ENCODE assay signal across 24 cellular contexts in genomic region chr3:11349466-11349865, GRCh38.
"Had no signal": no experiment of that assay in that cellular context is flagged by ENCODE, and none has a peak within 500 bp of the region (broad histone marks: within the 10 kb centered on the region; RNA-seq: fewer than 3 reads in every experiment).

No MANE protein-coding gene starts in this region.

- H3K27ac ChIP-seq: gastrocnemius medialis, parathyroid adenoma, right lobe of liver, transverse colon, uterus had no signal

- ATAC-seq: activated naive CD8-positive, alpha-beta T cell treated with anti-CD3 and anti-CD28 coated beads, Interleukin-2, amount 50 U/mL, for 24 hours; gastrocnemius medialis; left ventricle myocardium superior; naive thymus-derived CD8-positive, alpha-beta T cell; right lobe of liver; stimulated activated memory B cell treated with anti-CD40 and anti-IgM and Interleukin-4, amounts not matched to agents 10 μg/mL and 1 μg/mL and 100 μg/mL, for 72 hours; T-helper 17 cell had no signal

- H3K4me3 ChIP-seq: gastrocnemius medialis, right lobe of liver, transverse colon, uterus had no signal

- H3K4me3 Mint-ChIP-seq: activated CD4-positive, alpha-beta memory T cell treated with anti-CD3 and anti-CD28 coated beads for 36 hours; activated naive CD8-positive, alpha-beta T cell treated with anti-CD3 and anti-CD28 coated beads, Interleukin-2, amount 50 U/mL, for 24 hours; activated T-cell treated with anti-CD3 and anti-CD28 coated beads, Interleukin-2, amount 50 U/mL, for 72 hours; brain; mesothelial cell of epicardium; naive thymus-derived CD8-positive, alpha-beta T cell; stimulated activated memory B cell treated with anti-CD40 and anti-IgM and Interleukin-4, amounts not matched to agents 10 μg/mL and 1 μg/mL and 100 μg/mL, for 72 hours; T-helper 17 cell had no signal

- H3K9me3 Mint-ChIP-seq: activated naive CD8-positive, alpha-beta T cell treated with anti-CD3 and anti-CD28 coated beads, Interleukin-2, amount 50 U/mL, for 24 hours; activated T-cell treated with anti-CD3 and anti-CD28 coated beads, Interleukin-2, amount 50 U/mL, for 72 hours; naive thymus-derived CD8-positive, alpha-beta T cell had no signal

- H2AFZ ChIP-seq: parathyroid adenoma had no signal

- H3K27ac Mint-ChIP-seq: activated CD4-positive, alpha-beta memory T cell treated with anti-CD3 and anti-CD28 coated beads for 36 hours; activated naive CD8-positive, alpha-beta T cell treated with anti-CD3 and anti-CD28 coated beads, Interleukin-2, amount 50 U/mL, for 24 hours; activated T-cell treated with anti-CD3 and anti-CD28 coated beads, Interleukin-2, amount 50 U/mL, for 72 hours; brain; mesothelial cell of epicardium; naive thymus-derived CD8-positive, alpha-beta T cell; stimulated activated memory B cell treated with anti-CD40 and anti-IgM and Interleukin-4, amounts not matched to agents 10 μg/mL and 1 μg/mL and 100 μg/mL, for 72 hours; T-helper 17 cell had no signal

- H3K79me2 ChIP-seq: parathyroid adenoma had no signal

- H3K9me3 ChIP-seq: gastrocnemius medialis, right lobe of liver, transverse colon, uterus had no signal

- H3K4me1 Mint-ChIP-seq: brain; mesothelial cell of epicardium; naive thymus-derived CD8-positive, alpha-beta T cell; stimulated activated memory B cell treated with anti-CD40 and anti-IgM and Interleukin-4, amounts not matched to agents 10 μg/mL and 1 μg/mL and 100 μg/mL, for 72 hours; T-helper 17 cell had no signal

- H3K36me3 ChIP-seq: uterus had no signal

- H3K27me3 Mint-ChIP-seq: activated CD4-positive, alpha-beta memory T cell treated with anti-CD3 and anti-CD28 coated beads for 36 hours; activated naive CD8-positive, alpha-beta T cell treated with anti-CD3 and anti-CD28 coated beads, Interleukin-2, amount 50 U/mL, for 24 hours; naive thymus-derived CD8-positive, alpha-beta T cell; stimulated activated memory B cell treated with anti-CD40 and anti-IgM and Interleukin-4, amounts not matched to agents 10 μg/mL and 1 μg/mL and 100 μg/mL, for 72 hours; T-helper 17 cell had no signal

- DNase-seq: activated CD4-positive, alpha-beta memory T cell treated with anti-CD3 and anti-CD28 coated beads for 36 hours; activated CD4-positive, alpha-beta T cell treated with anti-CD3 and anti-CD28 coated beads for 48 hours; activated CD4-positive, CD25-positive, alpha-beta regulatory T cell; activated effector memory CD4-positive, alpha-beta T cell treated with anti-CD3 and anti-CD28 coated beads, Interleukin-2, amount 50 U/mL, for 16 hours; activated naive CD4-positive, alpha-beta T cell treated with anti-CD3 and anti-CD28 coated beads, Interleukin-2, amount 50 U/mL, for 16 hours; activated naive CD8-positive, alpha-beta T cell treated with anti-CD3 and anti-CD28 coated beads, Interleukin-2, amount 50 U/mL, for 24 hours; activated T-cell treated with anti-CD3 and anti-CD28 coated beads, Interleukin-2, amount 50 U/mL, for 72 hours; aorta; caudate nucleus; effector memory CD4-positive, alpha-beta T cell; gastrocnemius medialis; hypothalamus; left ventricle myocardium superior; mammary epithelial cell; naive thymus-derived CD8-positive, alpha-beta T cell; right lobe of liver; small intestine; T-helper 17 cell; transverse colon; uterus had no signal

- H3K9ac ChIP-seq: parathyroid adenoma had no signal

- H3K27me3 ChIP-seq: gastrocnemius medialis, right lobe of liver, transverse colon, uterus had no signal

- H3K4me1 ChIP-seq: gastrocnemius medialis, parathyroid adenoma, right lobe of liver, transverse colon, uterus had no signal
